Comparison of ENCODE assay signal across 8 cellular contexts in the genomic region with DNA sequence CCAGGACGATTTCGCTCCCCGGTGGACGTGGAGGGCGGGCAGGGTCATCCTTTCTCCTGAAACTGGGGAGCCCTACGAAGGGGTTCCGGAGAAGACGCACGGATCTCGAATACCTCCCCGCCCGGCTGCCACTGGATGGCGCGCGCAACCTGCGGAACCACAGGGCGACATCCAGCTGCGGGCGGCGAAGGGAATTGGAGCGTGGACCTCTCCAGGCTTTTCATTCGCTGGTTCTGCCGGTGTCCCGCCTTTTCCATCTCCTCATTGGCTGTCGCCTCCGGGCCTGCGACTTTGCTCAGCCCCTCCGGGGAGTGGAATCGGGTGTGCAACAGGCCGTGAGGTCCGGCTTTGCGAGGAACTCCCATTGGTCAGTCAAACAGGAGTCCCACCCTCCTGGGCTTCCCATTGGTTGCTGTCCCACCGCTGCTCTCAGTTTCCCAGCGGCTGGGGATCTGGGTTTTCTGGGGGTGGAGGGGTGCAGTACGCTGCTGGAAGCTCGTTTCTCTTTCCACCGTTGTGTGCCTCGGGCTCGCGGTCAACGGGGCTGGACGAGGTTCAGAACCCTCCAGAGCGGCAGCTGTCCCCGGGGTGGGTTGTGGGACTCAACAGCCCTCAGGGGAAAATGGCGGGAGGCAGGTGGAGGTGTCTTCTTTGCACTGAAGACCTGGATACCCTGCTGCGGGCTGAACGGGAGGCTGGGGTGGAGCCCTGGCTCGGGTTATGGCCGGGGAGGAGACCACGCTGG. TPM values are rescaled to one million over a fixed set of nuclear protein-coding genes. Genes with fewer than 3 reads are reported as not detected.
DNase-seq lines count a peak whose midpoint lies in the region; ATAC-seq and TF ChIP-seq lines count a peak whose summit lies in the region.

No MANE protein-coding gene starts in this region.

- POLR2A ChIA-PET in T-cell (lab: Charles Lee), result no interaction called here

- CTCF ChIA-PET in T-cell (lab: Charles Lee), result interaction anchor here in 1 of 2 donors (0.7 to 1.1 kb wide), 3 partner anchors 234 to 778 kb away, joined by 3 read pairs; no protein-coding TSS in a partner anchor

- intact Hi-C loops in left ventricle myocardium superior (cut with micrococcal nuclease), result no loop called here

- H3K27ac Mint-ChIP-seq in T-cell (peak overlapping the region; percentile 70 to 80), progenitor cell of endocrine pancreas (peak overlapping the region; percentile 96)

- DNase-seq in GM12865 (ENCODE audit: low read depth), result peak; percentile 92
- DNase-seq in NCI-H1417 (lab: John Stamatoyannopoulos, UW), result peak; percentile 91 to 98 (median 93)
- peak; percentile 79 to 92 (median 86) for DNase-seq in T-cell
- peak; percentile 63 to 100 (median 98) for DNase-seq in amygdala (lab: John Stamatoyannopoulos, UW)
- peak; percentile 97 for DNase-seq in left ventricle myocardium superior
- peak; percentile 92 for DNase-seq in progenitor cell of endocrine pancreas (ENCODE audit: low spot score, unreplicated experiment)
- peak; percentile 95 for DNase-seq in ureter (ENCODE audit: low spot score)

- H3K27me3 Mint-ChIP-seq in T-cell, result peaks cover 0 to 3% of the 10 kb centered on the region in 2 donors
- H3K27me3 Mint-ChIP-seq in progenitor cell of endocrine pancreas, result peaks cover 21% of the 10 kb centered on the region

- peak; percentile 93 for ATAC-seq in HG02759 (IDR thresholded peaks at IDR 0.05; ENCODE audit: unreplicated experiment)
- peak; percentile 97 to 98 (median 97) for ATAC-seq in T-cell (replicated peaks in 1 of 4)
- peak; percentile 100 for ATAC-seq in left ventricle myocardium superior

- H3K4me1 Mint-ChIP-seq in T-cell, result peaks cover 7 to 13% (median 10%) of the 10 kb centered on the region in 3 donors
- no peaks in the 10 kb centered on the region for H3K4me1 Mint-ChIP-seq in progenitor cell of endocrine pancreas (ENCODE audit: low read depth)

- peak overlapping the region; percentile 41 for H3K4me3 ChIP-seq in GM12865 (ENCODE audit: low read depth, low read length)

- H3K4me3 Mint-ChIP-seq in T-cell (peak overlapping the region; percentile 90 to 93 (median 90)), progenitor cell of endocrine pancreas (ENCODE audit: low read depth) (peak overlapping the region; percentile 93)

- peak; percentile 63 for TF ChIP-seq CTCF in GM12865 (IDR thresholded peaks at IDR 0.05; ENCODE audit: insufficient read depth, low read depth, low read length, missing control alignments)
- peak; percentile 76 for TF ChIP-seq CTCF in progenitor cell of endocrine pancreas (IDR thresholded peaks at IDR 0.05; ENCODE audit: unreplicated experiment)

- peaks cover 4% of the 10 kb centered on the region for H3K36me3 Mint-ChIP-seq in T-cell
- H3K36me3 Mint-ChIP-seq in progenitor cell of endocrine pancreas (ENCODE audit: insufficient read depth), result no peaks in the 10 kb centered on the region

- peaks cover 4 to 7% (median 6%) of the 10 kb centered on the region in 3 donors for H3K9me3 Mint-ChIP-seq in T-cell
- H3K9me3 Mint-ChIP-seq in progenitor cell of endocrine pancreas (ENCODE audit: low read depth), result peaks cover 5% of the 10 kb centered on the region

RNA-seq across cellular contexts. Expression of a gene that starts 14.5 kb away (rescaled TPM):
- not detected for total RNA-seq in T-cell
- not detected for total RNA-seq in left ventricle myocardium superior
- not detected in 2 replicates for total RNA-seq in progenitor cell of endocrine pancreas
- total RNA-seq in ureter, result not detected

RNA-seq across cellular contexts. Expression of a gene that starts 55.3 kb away (rescaled TPM):
- total RNA-seq in T-cell (not detected), left ventricle myocardium superior (not detected), progenitor cell of endocrine pancreas (not detected in 2 replicates), ureter (not detected)

Comparison
In these comparisons a context has a peak if more than half of its experiments do, and no peak if none do; other contexts are left out.
1. Peak in every context shown above with its lines: DNase-seq, ATAC-seq and H3K4me3 ChIP-seq.